ENCODE assay signal across 8 cellular contexts in genomic region chr11:64358907-64359711, GRCh38. TPM values are rescaled to one million over a fixed set of nuclear protein-coding genes. Genes with fewer than 3 reads are reported as not detected.
DNase-seq lines count a peak whose midpoint lies in the region; TF ChIP-seq lines count a peak whose summit lies in the region.

Gene RPS6KA4, plus strand, starts transcription at chr11:64359162. Its CDS starts 74 bp downstream, at chr11:64359236.

- no CpG with 5 or more reads among the region's 70 CpGs for WGBS in iPS DF 6.9 (ENCODE audit: insufficient coverage, insufficient read length)

- H3K36me3 ChIP-seq in iPS DF 6.9 (ENCODE audit: control insufficient read depth, insufficient read depth, low read length) = peaks cover 3% of the 10 kb centered on the region

- H3K27ac ChIP-seq in iPS DF 6.9 (ENCODE audit: low read length) = no peak within 1 kb of the TSS

- no peaks in the 10 kb centered on the region for H3K9me3 ChIP-seq in iPS DF 6.9 (ENCODE audit: control insufficient read depth, insufficient read depth, low read length)

- no peak for TF ChIP-seq CTCF in GM13977 (IDR thresholded peaks at IDR 0.05; ENCODE audit: extremely low read depth, insufficient read depth, missing control alignments)

- intact Hi-C loops in T-helper 1 cell treated with Interleukin-12 subunit alpha and Interleukin-12 subunit beta and Interleukin-4 antibody, amounts not matched to agents 30 ng/mL and 1 ng/mL, for 36 hours (cut with micrococcal nuclease) = loop anchor here (1.0 to 5.0 kb wide), 4 partner anchors 17 to 653 kb away; partner anchors contain the start of genes ARL2 and PRDX5

- peaks cover 13% of the 10 kb centered on the region for H3K4me1 ChIP-seq in iPS DF 6.9 (ENCODE audit: control insufficient read depth, insufficient read depth, low read length)

- in situ Hi-C loops in GM13977 (cut with MboI; ENCODE audit: low pct_unique_long_range_greater_than_20kb, low sequenced_read_pairs, unreplicated experiment) = no loop called here
- in situ Hi-C loops in T47D (cut with HindIII; ENCODE audit: low pct_unique_long_range_greater_than_20kb, low sequenced_read_pairs) = no loop called here

- peak within 1 kb of the TSS; percentile 81 for H3K4me3 ChIP-seq in iPS DF 6.9 (ENCODE audit: low read length)

- DNase-seq in A172 (ENCODE audit: low spot score) = peak; percentile 40
- DNase-seq in GM13977 (ENCODE audit: low spot score) = peak; percentile 96
- DNase-seq in HPDE6-E6E7 (ENCODE audit: extremely low spot score) = peak; percentile 84
- DNase-seq in T47D (ENCODE audit: low read depth in 1 of 2, low spot score in 1 of 2) = peak; percentile 73 to 96
- DNase-seq in iPS DF 6.9 (ENCODE audit: low read depth, low spot score) = no peak
- peak; percentile 73 for DNase-seq in putamen (ENCODE audit: low spot score)
- no peak for DNase-seq in DMS153 treated with DMSO at 0.1 percent for 48 hours (lab: John Stamatoyannopoulos, UW; ENCODE audit: unreplicated experiment)

- no peaks in the 10 kb centered on the region for H3K27me3 ChIP-seq in iPS DF 6.9 (ENCODE audit: control insufficient read depth, insufficient read depth, low read length)

RNA-seq across cellular contexts. Expression of gene RPS6KA4, which starts in this region (rescaled TPM):
- total RNA-seq in A172 (2014; rRNA removed; shearing (Covaris generic)) = 77.4 and 78.2 TPM in 2 replicates
- total RNA-seq in T-helper 1 cell treated with Interleukin-12 subunit alpha and Interleukin-12 subunit beta and Interleukin-4 antibody, amounts not matched to agents 30 ng/mL and 1 ng/mL, for 36 hours = 30.8 and 31.9 TPM in 2 replicates

Comparison
In these comparisons a context has a peak if more than half of its experiments do, and no peak if none do; other contexts are left out.
1. DNase-seq: peak in A172 (single experiment), GM13977 (single experiment), HPDE6-E6E7 (single experiment), T47D (2 of 2) and putamen (single experiment); none in iPS DF 6.9 (single experiment) and DMS153 treated with DMSO at 0.1 percent for 48 hours (single experiment).